ENCODE assay signal across 8 cellular contexts in the genomic region with DNA sequence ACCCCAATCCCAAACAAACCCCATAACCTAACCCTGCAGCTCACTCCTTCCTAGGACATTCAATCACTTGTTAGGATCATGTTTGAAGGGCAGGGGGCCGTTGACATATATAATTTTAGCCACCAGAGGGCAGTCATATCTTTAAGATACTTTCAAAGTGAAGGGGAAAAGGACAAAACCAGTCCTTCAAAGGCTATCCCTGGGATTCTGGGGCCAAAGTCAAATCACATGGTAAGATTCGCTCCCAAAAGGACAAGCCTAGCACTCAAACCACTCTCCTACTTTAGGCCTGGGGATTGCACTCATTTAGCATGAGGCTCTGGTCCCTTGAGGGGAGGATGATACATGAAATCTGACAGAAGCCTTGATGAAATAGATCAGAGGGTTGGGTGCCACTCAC. TPM values are rescaled to one million over a fixed set of nuclear protein-coding genes. Genes with fewer than 3 reads are reported as not detected.
DNase-seq lines count a peak whose midpoint lies in the region; ATAC-seq and TF ChIP-seq lines count a peak whose summit lies in the region.

No MANE protein-coding gene starts in this region.

- TF ChIP-seq CTCF in CD4-positive, alpha-beta T cell (IDR thresholded peaks at IDR 0.05), result peak; percentile 77
- TF ChIP-seq CTCF in GM23338 (conservative IDR thresholded peaks at IDR 0.05; ENCODE audit: low read depth in 2 of 2), result peak; percentile 74 to 95
- peak; percentile 65 for TF ChIP-seq CTCF in epithelial cell of esophagus (IDR thresholded peaks at IDR 0.05; ENCODE audit: insufficient read depth, low read depth, low read length, missing control alignments)

- H3K4me1 Mint-ChIP-seq in CD4-positive, alpha-beta T cell (ENCODE audit: low read depth), result peaks cover 29% of the 10 kb centered on the region
- peaks cover 33% of the 10 kb centered on the region for H3K4me1 Mint-ChIP-seq in GM23338

- no peaks in the 10 kb centered on the region for H3K27me3 ChIP-seq in CD4-positive, alpha-beta T cell (ENCODE audit: control insufficient read depth, insufficient read depth, low read length)
- no peaks in the 10 kb centered on the region for H3K27me3 ChIP-seq in GM23338 (ENCODE audit: insufficient read depth)

- H3K27ac ChIP-seq in CD4-positive, alpha-beta T cell (ENCODE audit: low read depth, low read length), result no peak overlapping the region
- no peak overlapping the region for H3K27ac ChIP-seq in GM23338 (ENCODE audit: low read depth)

- peak; percentile 64 for ATAC-seq in CD4-positive, alpha-beta T cell (ENCODE audit: poor library complexity)
- ATAC-seq in GM23338 (peak; percentile 76), HG03095 (IDR thresholded peaks at IDR 0.05; ENCODE audit: unreplicated experiment) (no peak), GM19351 (IDR thresholded peaks at IDR 0.05; ENCODE audit: unreplicated experiment) (no peak)

- CTCF ChIA-PET in CD4-positive, alpha-beta T cell (lab: Charles Lee), result interaction anchor here (2.5 to 4.9 kb wide), 2 partner anchors 25 to 509 kb away, joined by 12 to 39 read pairs; a partner anchor contains a TSS

- H3K9me2 ChIP-seq in GM23338 (ENCODE audit: insufficient read depth), result no peaks in the 10 kb centered on the region

- no peaks in the 10 kb centered on the region for H3K9me3 ChIP-seq in CD4-positive, alpha-beta T cell (ENCODE audit: control insufficient read depth, low read length)

- no peak overlapping the region for H3K4me3 Mint-ChIP-seq in CD4-positive, alpha-beta T cell
- H3K4me3 Mint-ChIP-seq in GM23338, result no peak overlapping the region

- no peaks in the 10 kb centered on the region for H3K36me3 ChIP-seq in GM23338 (ENCODE audit: insufficient read depth)

- no peaks in the 10 kb centered on the region for H3K79me2 ChIP-seq in GM23338 (replicated peaks; ENCODE audit: insufficient read depth)

- peak overlapping the region; percentile 5 for H3K27ac Mint-ChIP-seq in CD4-positive, alpha-beta T cell
- no peak overlapping the region for H3K27ac Mint-ChIP-seq in GM23338

- H3K9me3 Mint-ChIP-seq in CD4-positive, alpha-beta T cell, result no peaks in the 10 kb centered on the region
- no peaks in the 10 kb centered on the region; the same call in 2 of the 3 replicates for H3K9me3 Mint-ChIP-seq in GM23338

- intact Hi-C loops in CD4-positive, alpha-beta T cell (cut with DNase I, micrococcal nuclease), result loop anchor here (1.0 to 2.0 kb wide), 5 partner anchors 64 to 509 kb away; no protein-coding TSS in a partner anchor

- peaks cover 15% of the 10 kb centered on the region for H3K4me1 ChIP-seq in GM23338 (ENCODE audit: insufficient read depth)

- no peak overlapping the region for H2AFZ ChIP-seq in GM23338

- POLR2A ChIA-PET in CD4-positive, alpha-beta T cell (lab: Charles Lee), result interaction anchor here (0.9 to 1.0 kb wide), 2 partner anchors 24 to 509 kb away, joined by 5 to 6 read pairs; a partner anchor contains a TSS

- H3K36me3 Mint-ChIP-seq in CD4-positive, alpha-beta T cell (ENCODE audit: low read depth), result no peaks in the 10 kb centered on the region
- no peaks in the 10 kb centered on the region for H3K36me3 Mint-ChIP-seq in GM23338 (ENCODE audit: low read depth)

- H3F3A ChIP-seq in GM23338 (replicated peaks; ENCODE audit: low read depth), result peaks cover 4% of the 10 kb centered on the region; the same call in 1 of the 2 replicates

- no peak overlapping the region for H3K4me2 ChIP-seq in GM23338

- H3K4me3 ChIP-seq in GM23338 (no peak overlapping the region), epithelial cell of esophagus (ENCODE audit: low read length) (no peak overlapping the region)

- peak in 8 of 10 experiments; percentile 9 to 43 (median 28) for DNase-seq in CD4-positive, alpha-beta T cell
- DNase-seq in GM23338 (ENCODE audit: low spot score) (peak; percentile 96), NCI-H345 treated with DMSO at 0.1 percent for 48 hours (lab: John Stamatoyannopoulos, UW; ENCODE audit: unreplicated experiment) (peak; percentile 42), epithelial cell of esophagus (ENCODE audit: low read depth) (peak; percentile 66), mucosa of gallbladder (ENCODE audit: low spot score) (peak; percentile 29)
- DNase-seq in activated CD4-positive, alpha-beta T cell treated with anti-CD3 and anti-CD28 coated beads, Interleukin-2, amount 50 U/mL, for 1 hour, result peak; percentile 39

- no peaks in the 10 kb centered on the region for H3K27me3 Mint-ChIP-seq in CD4-positive, alpha-beta T cell
- H3K27me3 Mint-ChIP-seq in GM23338 (ENCODE audit: insufficient read depth, low read depth, poor library complexity), result peaks cover 4% of the 10 kb centered on the region

- no peaks in the 10 kb centered on the region for H4K20me1 ChIP-seq in GM23338 (replicated peaks; ENCODE audit: insufficient read depth)

TF ChIP-seq in GM23338, 12 proteins besides CTCF, POLR2A, EP300 and RAD21:
- TF ChIP-seq, protein P1, sequence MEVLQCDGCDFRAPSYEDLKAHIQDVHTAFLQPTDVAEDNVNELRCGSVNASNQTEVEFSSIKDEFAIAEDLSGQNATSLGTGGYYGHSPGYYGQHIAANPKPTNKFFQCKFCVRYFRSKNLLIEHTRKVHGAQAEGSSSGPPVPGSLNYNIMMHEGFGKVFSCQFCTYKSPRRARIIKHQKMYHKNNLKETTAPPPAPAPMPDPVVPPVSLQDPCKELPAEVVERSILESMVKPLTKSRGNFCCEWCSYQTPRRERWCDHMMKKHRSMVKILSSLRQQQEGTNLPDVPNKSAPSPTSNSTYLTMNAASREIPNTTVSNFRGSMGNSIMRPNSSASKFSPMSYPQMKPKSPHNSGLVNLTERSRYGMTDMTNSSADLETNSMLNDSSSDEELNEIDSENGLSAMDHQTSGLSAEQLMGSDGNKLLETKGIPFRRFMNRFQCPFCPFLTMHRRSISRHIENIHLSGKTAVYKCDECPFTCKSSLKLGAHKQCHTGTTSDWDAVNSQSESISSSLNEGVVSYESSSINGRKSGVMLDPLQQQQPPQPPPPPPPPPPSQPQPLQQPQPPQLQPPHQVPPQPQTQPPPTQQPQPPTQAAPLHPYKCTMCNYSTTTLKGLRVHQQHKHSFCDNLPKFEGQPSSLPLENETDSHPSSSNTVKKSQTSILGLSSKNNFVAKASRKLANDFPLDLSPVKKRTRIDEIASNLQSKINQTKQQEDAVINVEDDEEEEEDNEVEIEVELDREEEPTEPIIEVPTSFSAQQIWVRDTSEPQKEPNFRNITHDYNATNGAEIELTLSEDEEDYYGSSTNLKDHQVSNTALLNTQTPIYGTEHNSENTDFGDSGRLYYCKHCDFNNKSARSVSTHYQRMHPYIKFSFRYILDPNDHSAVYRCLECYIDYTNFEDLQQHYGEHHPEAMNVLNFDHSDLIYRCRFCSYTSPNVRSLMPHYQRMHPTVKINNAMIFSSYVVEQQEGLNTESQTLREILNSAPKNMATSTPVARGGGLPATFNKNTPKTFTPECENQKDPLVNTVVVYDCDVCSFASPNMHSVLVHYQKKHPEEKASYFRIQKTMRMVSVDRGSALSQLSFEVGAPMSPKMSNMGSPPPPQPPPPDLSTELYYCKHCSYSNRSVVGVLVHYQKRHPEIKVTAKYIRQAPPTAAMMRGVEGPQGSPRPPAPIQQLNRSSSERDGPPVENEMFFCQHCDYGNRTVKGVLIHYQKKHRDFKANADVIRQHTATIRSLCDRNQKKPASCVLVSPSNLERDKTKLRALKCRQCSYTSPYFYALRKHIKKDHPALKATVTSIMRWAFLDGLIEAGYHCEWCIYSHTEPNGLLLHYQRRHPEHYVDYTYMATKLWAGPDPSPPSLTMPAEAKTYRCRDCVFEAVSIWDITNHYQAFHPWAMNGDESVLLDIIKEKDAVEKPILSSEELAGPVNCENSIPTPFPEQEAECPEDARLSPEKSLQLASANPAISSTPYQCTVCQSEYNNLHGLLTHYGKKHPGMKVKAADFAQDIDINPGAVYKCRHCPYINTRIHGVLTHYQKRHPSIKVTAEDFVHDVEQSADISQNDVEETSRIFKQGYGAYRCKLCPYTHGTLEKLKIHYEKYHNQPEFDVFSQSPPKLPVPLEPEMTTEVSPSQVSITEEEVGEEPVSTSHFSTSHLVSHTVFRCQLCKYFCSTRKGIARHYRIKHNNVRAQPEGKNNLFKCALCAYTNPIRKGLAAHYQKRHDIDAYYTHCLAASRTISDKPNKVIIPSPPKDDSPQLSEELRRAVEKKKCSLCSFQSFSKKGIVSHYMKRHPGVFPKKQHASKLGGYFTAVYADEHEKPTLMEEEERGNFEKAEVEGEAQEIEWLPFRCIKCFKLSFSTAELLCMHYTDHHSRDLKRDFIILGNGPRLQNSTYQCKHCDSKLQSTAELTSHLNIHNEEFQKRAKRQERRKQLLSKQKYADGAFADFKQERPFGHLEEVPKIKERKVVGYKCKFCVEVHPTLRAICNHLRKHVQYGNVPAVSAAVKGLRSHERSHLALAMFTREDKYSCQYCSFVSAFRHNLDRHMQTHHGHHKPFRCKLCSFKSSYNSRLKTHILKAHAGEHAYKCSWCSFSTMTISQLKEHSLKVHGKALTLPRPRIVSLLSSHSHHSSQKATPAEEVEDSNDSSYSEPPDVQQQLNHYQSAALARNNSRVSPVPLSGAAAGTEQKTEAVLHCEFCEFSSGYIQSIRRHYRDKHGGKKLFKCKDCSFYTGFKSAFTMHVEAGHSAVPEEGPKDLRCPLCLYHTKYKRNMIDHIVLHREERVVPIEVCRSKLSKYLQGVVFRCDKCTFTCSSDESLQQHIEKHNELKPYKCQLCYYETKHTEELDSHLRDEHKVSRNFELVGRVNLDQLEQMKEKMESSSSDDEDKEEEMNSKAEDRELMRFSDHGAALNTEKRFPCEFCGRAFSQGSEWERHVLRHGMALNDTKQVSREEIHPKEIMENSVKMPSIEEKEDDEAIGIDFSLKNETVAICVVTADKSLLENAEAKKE (CRISPR knock-in tag; IDR thresholded peaks at IDR 0.05), result no peak
- no peak for TF ChIP-seq ZNF331 (CRISPR knock-in tag; IDR thresholded peaks at IDR 0.05; ENCODE audit: low read depth)

RNA-seq across cellular contexts. Expression of a gene that starts 44.6 kb away (rescaled TPM):
- total RNA-seq in CD4-positive, alpha-beta T cell, result 10 to 100 TPM in 1 of 2 experiments, 1 to 10 TPM in 1; 8.8 to 10.8 TPM
- total RNA-seq in GM23338 (2014; rRNA removed; shearing (Covaris generic)), result 83.0 and 163 TPM in 2 replicates
- 200 and 216 TPM in 2 replicates for polyA plus RNA-seq in GM23338 (2016; fragmentation: Nextera tagmentation; extraction: Ambion mirVana)
- total RNA-seq in mucosa of gallbladder, result 14.4 TPM

RNA-seq across cellular contexts. Expression of a gene that starts 50.7 kb away (rescaled TPM):
- total RNA-seq in CD4-positive, alpha-beta T cell, result 100 to 1,000 TPM; 205 to 206 TPM
- 718 and 822 TPM in 2 replicates for total RNA-seq in GM23338 (2014; rRNA removed; shearing (Covaris generic))
- 317 and 353 TPM in 2 replicates for polyA plus RNA-seq in GM23338 (2016; fragmentation: Nextera tagmentation; extraction: Ambion mirVana)
- 378 TPM for total RNA-seq in mucosa of gallbladder

Comparison
In these comparisons a context has a peak if more than half of its experiments do, and no peak if none do; other contexts are left out.
1. ATAC-seq: peak in CD4-positive, alpha-beta T cell (single experiment) and GM23338 (single experiment); none in HG03095 (single experiment) and GM19351 (single experiment).
2. DNase-seq: peak in every context shown above with its lines; median percentile 96 in GM23338; 66 in epithelial cell of esophagus; 42 in NCI-H345 treated with DMSO at 0.1 percent for 48 hours; 39 in activated CD4-positive, alpha-beta T cell treated with anti-CD3 and anti-CD28 coated beads, Interleukin-2, amount 50 U/mL, for 1 hour; 29 in mucosa of gallbladder; 28 in CD4-positive, alpha-beta T cell.
3. Peak in every context shown above with its lines, with median percentiles within 50 percentile points of each other: CTCF ChIP-seq.